ENCODE assay signal across 3 cellular contexts in genomic region chr6:167583412-167583811, GRCh38.
"Had no signal": no experiment of that assay in that cellular context is flagged by ENCODE, and none has a peak within 500 bp of the region (broad histone marks: within the 10 kb centered on the region; RNA-seq: fewer than 3 reads in every experiment).

No MANE protein-coding gene starts in this region.

- DNase-seq: GDM1, GF-D8 had no signal

- H3K4me3 ChIP-seq: GM12878 had no signal
